ENCODE assay signal across 19 cellular contexts in the genomic region with DNA sequence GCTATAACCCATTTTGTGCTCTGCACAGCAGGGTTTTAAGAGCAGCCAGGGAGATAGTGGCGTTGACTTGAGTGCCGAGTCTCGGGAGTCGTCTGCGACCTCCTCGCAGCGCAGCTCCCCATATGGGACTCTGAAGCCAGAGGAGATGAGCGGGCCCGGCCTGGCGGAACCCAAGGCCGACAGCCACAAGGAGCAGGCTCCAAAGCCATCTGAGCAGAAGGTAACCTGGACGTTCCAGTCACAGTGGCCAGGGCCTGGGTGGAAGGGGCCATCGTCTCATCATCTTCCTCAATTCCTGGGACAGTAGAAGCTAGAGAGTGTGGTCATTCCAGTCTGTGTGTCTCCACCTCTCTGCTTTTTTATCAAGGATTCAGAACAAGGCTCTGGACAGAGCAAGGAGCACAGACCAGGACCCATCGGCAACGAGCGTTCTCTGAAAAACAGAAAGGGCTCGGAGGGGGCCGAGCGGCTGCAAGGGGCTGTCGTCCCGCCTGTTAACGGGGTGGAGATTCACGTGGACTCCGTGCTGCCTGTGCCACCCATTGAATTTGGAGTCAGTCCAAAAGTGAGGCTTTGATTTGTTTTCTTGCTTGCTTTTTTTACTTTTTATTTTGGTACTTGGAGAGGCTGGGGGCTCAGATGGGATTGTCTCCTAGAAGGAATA. TPM values are rescaled to one million over a fixed set of nuclear protein-coding genes. Genes with fewer than 3 reads are reported as not detected.
DNase-seq lines count a peak whose midpoint lies in the region; ATAC-seq and TF ChIP-seq lines count a peak whose summit lies in the region.
"Had no signal": no experiment of that assay in that cellular context is flagged by ENCODE, and none has a peak within 500 bp of the region (broad histone marks: within the 10 kb centered on the region; RNA-seq: fewer than 3 reads in every experiment).

No MANE protein-coding gene starts in this region.

- H3K9me3 ChIP-seq in mammary epithelial cell (replicated peaks; ENCODE audit: insufficient read depth, low read length) (no peaks in the 10 kb centered on the region), muscle layer of colon (ENCODE audit: low read length) (no peaks in the 10 kb centered on the region), thoracic aorta (no peaks in the 10 kb centered on the region)

- H3K36me3 Mint-ChIP-seq in activated naive CD4-positive, alpha-beta T cell treated with anti-CD3 and anti-CD28 coated beads, Interleukin-2, amount 50 U/mL, for 72 hours, result peaks cover 5 to 9% of the 10 kb centered on the region in 2 donors

- H3K4me1 ChIP-seq in mammary epithelial cell (ENCODE audit: insufficient read depth, low read length) (peaks cover 14% of the 10 kb centered on the region), muscle layer of colon (ENCODE audit: insufficient read depth, low read length) (peaks cover 27% of the 10 kb centered on the region), thoracic aorta (ENCODE audit: control insufficient read depth in 1 of 2, low read depth in 2 of 2) (peaks cover 0 to 16% of the 10 kb centered on the region in 2 donors)

- H3K9me3 Mint-ChIP-seq in activated naive CD4-positive, alpha-beta T cell treated with anti-CD3 and anti-CD28 coated beads, Interleukin-2, amount 50 U/mL, for 72 hours, result no peaks in the 10 kb centered on the region
- H3K9me3 Mint-ChIP-seq: activated CD4-positive, alpha-beta T cell treated with anti-CD3 and anti-CD28 coated beads, Interleukin-2, amount 10 ng/mL, durations not matched to agents 24 days and 14 days had no signal

- peaks cover 32% of the 10 kb centered on the region for H3K79me2 ChIP-seq in mammary epithelial cell (ENCODE audit: insufficient read depth, low read length)

- H3K27ac ChIP-seq in mammary epithelial cell (ENCODE audit: insufficient read depth, low read depth, low read length), result no peak overlapping the region
- peak overlapping the region; percentile 62 for H3K27ac ChIP-seq in muscle layer of colon (ENCODE audit: low read depth, low read length)
- peak overlapping the region; percentile 39 to 52 for H3K27ac ChIP-seq in thoracic aorta

- CTCF ChIA-PET in mammary epithelial cell (lab: Charles Lee; ENCODE audit: low non-redundant PET), result no interaction called here

- TSS peak; percentile 34 for BruUV-seq in mammary epithelial cell (replicated peaks; lab: Mats Ljungman, UMichigan)

- dilution Hi-C loops in mammary epithelial cell (cut with HindIII; ENCODE audit: low sequenced_read_pairs), result loop anchor here (5.0 kb wide), 1 partner anchor 35 kb away; no protein-coding TSS in a partner anchor

- no peak overlapping the region for H2AFZ ChIP-seq in mammary epithelial cell (ENCODE audit: low read depth, low read length)

- in situ Hi-C loops in mammary epithelial cell (cut with MboI; ENCODE audit: low sequenced_read_pairs in 2 of 2), result no loop called here

- intact Hi-C loops in mammary epithelial cell (cut with micrococcal nuclease), result no loop called here

- no peak overlapping the region for H3K4me2 ChIP-seq in mammary epithelial cell (ENCODE audit: insufficient read depth, low read depth, low read length)

- H4K20me1 ChIP-seq in mammary epithelial cell (ENCODE audit: insufficient read depth, low read length), result no peaks in the 10 kb centered on the region

- H3K9ac ChIP-seq in mammary epithelial cell (ENCODE audit: insufficient read depth, low read length) (no peak overlapping the region), muscle layer of colon (ENCODE audit: low read length) (no peak overlapping the region)

- 84% methylated on average over 20 of the region's 24 CpGs for WGBS in mammary epithelial cell (ENCODE audit: low coverage, missing lambda C conversion rate)

- H3K27me3 ChIP-seq in mammary epithelial cell (ENCODE audit: insufficient read depth, low read length) (no peaks in the 10 kb centered on the region), muscle layer of colon (ENCODE audit: control insufficient read depth in 1 of 2, insufficient read depth in 2 of 2, low read length in 2 of 2) (no peaks in the 10 kb centered on the region), thoracic aorta (replicated peaks; ENCODE audit: insufficient read depth) (no peaks in the 10 kb centered on the region)

- peaks cover 39% of the 10 kb centered on the region for H3K36me3 ChIP-seq in mammary epithelial cell (ENCODE audit: insufficient read depth, low read length)
- H3K36me3 ChIP-seq in muscle layer of colon (ENCODE audit: insufficient read depth, low read length), result peaks cover 93% of the 10 kb centered on the region
- peaks cover 86% of the 10 kb centered on the region for H3K36me3 ChIP-seq in thoracic aorta

- DNase-seq in activated naive CD4-positive, alpha-beta T cell treated with anti-CD3 and anti-CD28 coated beads, Interleukin-2, amount 50 U/mL, for 72 hours (ENCODE audit: low spot score in 2 of 2), result no peak
- no peak for DNase-seq in activated naive CD4-positive, alpha-beta T cell (lab: John Stamatoyannopoulos, UW)
- DNase-seq in mammary epithelial cell, result no peak
- no peak for DNase-seq in thoracic aorta (ENCODE audit: low spot score)
- no peak for DNase-seq in DMS53 treated with DMSO at 0.1 percent for 48 hours (lab: John Stamatoyannopoulos, UW; ENCODE audit: unreplicated experiment)
- DNase-seq in cerebellar nuclear complex (lab: John Stamatoyannopoulos, UW), result no peak
- DNase-seq in T-helper 9 cell, result no peak
- DNase-seq: activated CD4-positive, alpha-beta T cell treated with anti-CD3 and anti-CD28 coated beads, Interleukin-2, amount 10 ng/mL, durations not matched to agents 24 days and 14 days; activated gamma-delta T cell treated with Interleukin-2 at 50 U/mL for 16 hours; hypothalamus; Kasumi-1; midbrain; NCI-H1092 treated with DMSO at 0.1 percent for 48 hours; NCI-H2081 treated with DMSO at 0.1 percent for 48 hours; NCI-H510A; RPMI8226; stimulated activated CD4-positive, alpha-beta T cell treated with anti-CD3 and anti-CD28 coated beads, Interleukin-15, amount 100 ng/mL, for 24 hours; trophoblast cell had no signal

- TF ChIP-seq CTCF in mammary epithelial cell (conservative IDR thresholded peaks at IDR 0.05 in 1 of 2, IDR thresholded peaks at IDR 0.05 in 1 of 2; ENCODE audit: extremely low read depth in 1 of 2, insufficient read depth in 1 of 2, low read depth in 1 of 2, low read length in 2 of 2) (no peak), thoracic aorta (IDR thresholded peaks at IDR 0.05) (no peak)

- no peak for ATAC-seq in activated naive CD4-positive, alpha-beta T cell treated with anti-CD3 and anti-CD28 coated beads, Interleukin-2, amount 50 U/mL, for 72 hours
- ATAC-seq in thoracic aorta (ENCODE audit: insufficient number of reproducible peaks, low FRiP score, low read depth), result no peak

- H3K4me3 ChIP-seq in mammary epithelial cell (replicated peaks in 1 of 3; ENCODE audit: insufficient read depth in 1 of 3, low read depth in 2 of 3, low read length in 3 of 3) (no peak overlapping the region), muscle layer of colon (ENCODE audit: low read depth in 1 of 2, low read length in 2 of 2) (no peak overlapping the region), thoracic aorta (no peak overlapping the region)

- peak overlapping the region; percentile 77 to 82 for H3K27ac Mint-ChIP-seq in activated naive CD4-positive, alpha-beta T cell treated with anti-CD3 and anti-CD28 coated beads, Interleukin-2, amount 50 U/mL, for 72 hours
- H3K27ac Mint-ChIP-seq: activated CD4-positive, alpha-beta T cell treated with anti-CD3 and anti-CD28 coated beads, Interleukin-2, amount 10 ng/mL, durations not matched to agents 24 days and 14 days had no signal

RNA-seq across cellular contexts. Expression of a gene that starts 20.2 kb away (rescaled TPM):
- total RNA-seq in activated naive CD4-positive, alpha-beta T cell treated with anti-CD3 and anti-CD28 coated beads, Interleukin-2, amount 50 U/mL, for 72 hours, result 10 to 100 TPM; 49.6 to 73.4 TPM
- 10 to 100 TPM; 16.0 to 19.6 TPM for total RNA-seq in mammary epithelial cell
- 10.6 TPM for polyA plus RNA-seq in mammary epithelial cell
- 8.6 TPM for polyA minus RNA-seq in mammary epithelial cell
- 10 to 100 TPM; 30.3 to 43.7 TPM for total RNA-seq in thoracic aorta

RNA-seq across cellular contexts. Expression of a gene that starts 48.6 kb away (rescaled TPM):
- 10 to 100 TPM; 21.4 to 33.7 TPM for total RNA-seq in activated naive CD4-positive, alpha-beta T cell treated with anti-CD3 and anti-CD28 coated beads, Interleukin-2, amount 50 U/mL, for 72 hours
- total RNA-seq in mammary epithelial cell, result 10 to 100 TPM; 17.5 to 21.7 TPM
- 22.9 TPM for polyA plus RNA-seq in mammary epithelial cell
- polyA minus RNA-seq in mammary epithelial cell, result 22.6 TPM
- 10 to 100 TPM; 25.5 to 39.1 TPM for total RNA-seq in thoracic aorta
